In the genomic region with DNA sequence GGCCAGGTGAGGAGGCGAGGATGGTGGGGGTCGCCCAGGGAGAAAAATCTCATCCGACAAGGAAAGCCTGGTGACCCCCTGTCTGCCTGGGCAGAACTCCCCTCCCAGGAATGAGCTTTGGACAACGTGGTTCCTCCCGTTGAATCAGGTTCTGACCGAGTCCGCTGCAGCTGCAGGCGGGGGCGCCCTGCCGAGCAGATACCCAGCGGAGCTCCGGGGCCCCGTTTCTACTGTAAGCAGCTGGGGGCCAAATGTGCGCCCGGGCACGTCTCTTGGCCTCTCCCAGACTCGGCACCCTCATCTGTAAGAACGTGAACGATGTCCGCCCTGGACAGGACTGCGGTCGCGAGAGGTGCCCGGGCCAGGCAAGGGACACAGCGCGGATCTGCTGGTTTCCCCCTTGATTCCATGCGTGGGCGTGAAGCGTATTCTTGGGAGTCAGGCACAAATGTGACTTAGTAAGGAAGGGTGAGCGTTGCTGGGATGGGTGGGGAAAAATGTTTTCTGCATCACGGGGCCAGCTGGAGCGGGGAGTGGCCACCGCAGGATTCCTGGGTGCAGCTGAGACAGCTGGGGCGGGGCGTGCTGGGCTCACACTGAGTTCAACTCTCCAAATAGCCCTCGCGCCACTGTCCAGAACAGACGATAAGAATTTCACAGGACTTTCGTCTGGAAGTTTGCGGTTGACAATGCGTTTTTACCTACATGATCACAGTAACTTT, we compare ENCODE assay signal across 8 cellular contexts. TPM values are rescaled to one million over a fixed set of nuclear protein-coding genes. Genes with fewer than 3 reads are reported as not detected.
A peak's percentile ranks its signal among the peaks of the same experiment; 100 is the strongest.
DNase-seq lines count a peak whose midpoint lies in the region; ATAC-seq and TF ChIP-seq lines count a peak whose summit lies in the region.

No MANE protein-coding gene starts in this region.

- DNase-seq in EH (ENCODE audit: low read depth), result peak; percentile 96
- peak; percentile 69 to 87 for DNase-seq in SJSA1 (ENCODE audit: low read depth in 1 of 2, low spot score in 2 of 2)
- DNase-seq in foreskin keratinocyte, result peak; percentile 87 to 96
- DNase-seq in omental fat pad (ENCODE audit: low spot score), result peak; percentile 55
- no peak for DNase-seq in activated CD4-positive, alpha-beta T cell treated with anti-CD3 and anti-CD28 coated beads for 48 hours
- no peak for DNase-seq in NOMO-1 (lab: John Stamatoyannopoulos, UW; ENCODE audit: unreplicated experiment in 2 of 2)
- DNase-seq in NCI-H2227 (lab: John Stamatoyannopoulos, UW; ENCODE audit: unreplicated experiment), result no peak
- DNase-seq in T-helper 17 cell, result no peak

- no peak overlapping the region for H3K27ac Mint-ChIP-seq in T-helper 17 cell

- no peaks in the 10 kb centered on the region for H3K9me3 ChIP-seq in SJSA1 (replicated peaks)
- H3K9me3 ChIP-seq in T-helper 17 cell (ENCODE audit: control insufficient read depth, low read length, poor library complexity, severe bottlenecking), result no peaks in the 10 kb centered on the region

- peaks cover 62% of the 10 kb centered on the region for H3K27me3 Mint-ChIP-seq in T-helper 17 cell

- no peak overlapping the region for H3K4me3 Mint-ChIP-seq in T-helper 17 cell

- TF ChIP-seq CTCF in foreskin keratinocyte (conservative IDR thresholded peaks at IDR 0.05) (peak; percentile 17), omental fat pad (IDR thresholded peaks at IDR 0.05) (no peak)

- H3K36me3 ChIP-seq in SJSA1, result no peaks in the 10 kb centered on the region

- peaks cover 5% of the 10 kb centered on the region for H3K4me1 Mint-ChIP-seq in T-helper 17 cell

- H3K36me3 Mint-ChIP-seq in T-helper 17 cell (ENCODE audit: low read depth), result peaks cover 6% of the 10 kb centered on the region

- peak overlapping the region; percentile 86 for H3K27ac ChIP-seq in SJSA1
- peak overlapping the region; percentile 93 for H3K27ac ChIP-seq in foreskin keratinocyte

- peak; percentile 83 for ATAC-seq in foreskin keratinocyte
- ATAC-seq in omental fat pad (ENCODE audit: low FRiP score), result peak; percentile 94
- no peak for ATAC-seq in T-helper 17 cell

- H3K4me3 ChIP-seq in SJSA1, result peak overlapping the region; percentile 32

- peaks cover 22% of the 10 kb centered on the region for H3K4me1 ChIP-seq in SJSA1 (replicated peaks)
- H3K4me1 ChIP-seq in foreskin keratinocyte, result peaks cover 11% of the 10 kb centered on the region

- no peaks in the 10 kb centered on the region for H3K27me3 ChIP-seq in SJSA1 (replicated peaks)
- H3K27me3 ChIP-seq in foreskin keratinocyte, result no peaks in the 10 kb centered on the region

RNA-seq across cellular contexts. Expression of gene TUBB6, which starts 20.2 kb away (rescaled TPM):
- 501 and 738 TPM in 2 replicates for total RNA-seq in SJSA1 (2014; rRNA removed; shearing (Covaris generic))
- total RNA-seq in foreskin keratinocyte (772 and 774 TPM in 2 replicates), omental fat pad (100 to 1,000 TPM; 316 to 921 (median 720) TPM), T-helper 17 cell (1 to 10 TPM; 1.5 to 8.0 TPM)
- polyA plus RNA-seq in foreskin keratinocyte, result 680 and 693 TPM in 2 replicates

RNA-seq across cellular contexts. Expression of gene CIDEA, which starts 33.7 kb away (rescaled TPM):
- total RNA-seq in SJSA1 (2014; rRNA removed; shearing (Covaris generic)), result not detected in 2 replicates
- total RNA-seq in foreskin keratinocyte (12.3 and 12.5 TPM in 2 replicates), omental fat pad (100 to 1,000 TPM; 132 to 584 (median 435) TPM), T-helper 17 cell (not detected)
- 18.5 and 21.2 TPM in 2 replicates for polyA plus RNA-seq in foreskin keratinocyte

Comparison
In these comparisons a context has a peak if more than half of its experiments do, and no peak if none do; other contexts are left out.
1. DNase-seq: peak in EH (single experiment), SJSA1 (2 of 2), foreskin keratinocyte (2 of 2) and omental fat pad (single experiment); none in activated CD4-positive, alpha-beta T cell treated with anti-CD3 and anti-CD28 coated beads for 48 hours (single experiment), NOMO-1 (0 of 2), NCI-H2227 (single experiment) and T-helper 17 cell (0 of 3).
2. RNA of gene TUBB6, which starts 20.2 kb away (total RNA-seq): 316 to 921 TPM in omental fat pad, 772 to 774 TPM in foreskin keratinocyte and 501 to 738 TPM in SJSA1; 1.5 to 8.0 TPM in T-helper 17 cell; every median in the first group is over 10 times any median in the second.
3. RNA of gene CIDEA, which starts 33.7 kb away (total RNA-seq): 132 to 584 TPM in omental fat pad and 12.3 to 12.5 TPM in foreskin keratinocyte; not detected in SJSA1 and not detected in T-helper 17 cell; every median in the first group is over 10 times any median in the second.